Comparison of ENCODE assay signal across 13 cellular contexts in the genomic region with DNA sequence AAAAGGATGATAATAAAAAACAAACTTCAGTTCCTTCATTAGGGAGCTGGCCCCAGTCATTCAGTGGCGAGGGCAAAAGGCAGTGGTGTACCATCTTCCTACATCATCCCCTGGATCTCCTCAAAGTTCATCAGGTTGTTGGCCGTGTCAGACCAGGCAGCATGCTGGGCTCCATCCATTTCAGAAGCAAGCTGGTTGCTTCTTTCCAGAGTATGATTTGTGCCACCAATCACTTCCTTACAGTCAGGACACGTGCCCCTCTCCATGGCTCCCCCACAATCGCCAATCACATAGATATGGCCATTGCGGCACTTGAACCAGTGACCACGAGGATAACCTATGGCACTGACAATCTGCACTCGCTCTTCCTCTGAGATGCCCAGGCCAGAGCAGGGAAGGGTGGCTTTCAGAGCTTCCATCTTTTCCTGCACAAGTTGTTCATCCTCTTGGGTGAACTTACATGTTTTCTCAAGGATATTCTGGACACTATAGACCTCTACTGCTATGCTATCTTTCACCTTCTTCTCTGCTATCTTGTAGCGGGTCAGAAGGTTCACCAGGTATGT. TPM values are rescaled to one million over a fixed set of nuclear protein-coding genes. Genes with fewer than 3 reads are reported as not detected.
DNase-seq lines count a peak whose midpoint lies in the region; ATAC-seq, FAIRE-seq and TF ChIP-seq lines count a peak whose summit lies in the region.
"Had no signal": no experiment of that assay in that cellular context is flagged by ENCODE, and none has a peak within 500 bp of the region (broad histone marks: within the 10 kb centered on the region; RNA-seq: fewer than 3 reads in every experiment).

No MANE protein-coding gene starts in this region.

- no peaks in the 10 kb centered on the region for H3K79me1 ChIP-seq in trophoblast cell (ENCODE audit: low read length)

- no peak overlapping the region for H2BK120ac ChIP-seq in trophoblast cell (ENCODE audit: insufficient read depth, low read length, poor library complexity)

- H3K9me3 Mint-ChIP-seq in WTC11: no peaks in the 10 kb centered on the region
- no peaks in the 10 kb centered on the region for H3K9me3 Mint-ChIP-seq in immature natural killer cell
- H3K9me3 Mint-ChIP-seq: effector memory CD8-positive, alpha-beta T cell had no signal

- no peak overlapping the region for H3K23ac ChIP-seq in trophoblast cell (ENCODE audit: low read length)

- POLR2A ChIA-PET in HepG2 (lab: Yijun Ruan, JAX) (interaction anchor here (0.6 to 1.8 kb wide), 4 partner anchors 10 to 118 kb away, joined by 3 to 11 read pairs (median 4); no protein-coding TSS in a partner anchor), WTC11 (lab: Charles Lee) (no interaction called here)

- no peak overlapping the region for H4K12ac ChIP-seq in trophoblast cell (ENCODE audit: low read depth, low read length)

- H4K20me1 ChIP-seq in HepG2 (ENCODE audit: insufficient read depth, low read length): no peaks in the 10 kb centered on the region

- H3K14ac ChIP-seq in trophoblast cell (ENCODE audit: low read length): no peak overlapping the region

- no peak for TF ChIP-seq RAD21 in HepG2 (CRISPR knock-in tag; IDR thresholded peaks at IDR 0.05)

- peaks cover 52% of the 10 kb centered on the region for H3K36me3 Mint-ChIP-seq in WTC11
- peaks cover 16 to 48% (median 36%) of the 10 kb centered on the region in 3 donors for H3K36me3 Mint-ChIP-seq in immature natural killer cell

- H3K27me3 Mint-ChIP-seq in WTC11 (ENCODE audit: low read depth) (no peaks in the 10 kb centered on the region), immature natural killer cell (ENCODE audit: low read depth in 3 of 3) (peaks cover 0 to 2% (median 2%) of the 10 kb centered on the region in 3 donors)
- H3K27me3 Mint-ChIP-seq: effector memory CD8-positive, alpha-beta T cell had no signal

- H3K4ac ChIP-seq in trophoblast cell (ENCODE audit: low read depth, low read length): no peak overlapping the region

- intact Hi-C loops in HepG2 (cut with micrococcal nuclease; ENCODE audit: unreplicated experiment): no loop called here
- intact Hi-C loops in right lobe of liver (cut with DNase I): no loop called here

- no peak overlapping the region for H2BK12ac ChIP-seq in trophoblast cell (ENCODE audit: low read length)

- no peak overlapping the region for H2AK5ac ChIP-seq in trophoblast cell (ENCODE audit: low read length)

- H3K4me3 ChIP-seq in HepG2 (replicated peaks in 1 of 3; ENCODE audit: insufficient read depth in 1 of 3, low read depth in 2 of 3, low read length in 3 of 3): no peak overlapping the region
- H3K4me3 ChIP-seq in right lobe of liver: no peak overlapping the region
- no peak overlapping the region for H3K4me3 ChIP-seq in trophoblast cell (ENCODE audit: low read depth, low read length)
- H3K4me3 ChIP-seq: GM23248 had no signal

- peaks cover 55 to 85% of the 10 kb centered on the region in 2 experiments for H3K36me3 ChIP-seq in HepG2 (replicated peaks in 1 of 2; ENCODE audit: control insufficient read depth in 1 of 2, insufficient read depth in 2 of 2, low read length in 2 of 2)
- H3K36me3 ChIP-seq in right lobe of liver: peaks cover 4 to 97% (median 42%) of the 10 kb centered on the region in 4 donors
- H3K36me3 ChIP-seq in trophoblast cell (ENCODE audit: control insufficient read depth in 1 of 2, insufficient read depth in 2 of 2, low read length in 2 of 2): peaks cover 58 to 76% of the 10 kb centered on the region in 2 experiments

- CTCF ChIA-PET in HepG2 (lab: Yijun Ruan, JAX; ENCODE audit: low intra/inter-chr PET ratio, low total read pairs) (no interaction called here), WTC11 (lab: Charles Lee) (interaction anchor here (0.9 to 3.6 kb wide), 9 partner anchors 19 to 293 kb away, joined by 3 to 47 read pairs (median 3); no protein-coding TSS in a partner anchor)

- no peaks in the 10 kb centered on the region for H3K9me3 ChIP-seq in HepG2 (ENCODE audit: low read length)
- H3K9me3 ChIP-seq in right lobe of liver: no peaks in the 10 kb centered on the region
- H3K9me3 ChIP-seq in trophoblast cell (ENCODE audit: insufficient read depth, low read depth, low read length): no peaks in the 10 kb centered on the region

- H3K27ac ChIP-seq in HepG2 (ENCODE audit: extremely low read length, insufficient read depth, low read length) (no peak overlapping the region), right lobe of liver (no peak overlapping the region), trophoblast cell (ENCODE audit: low read depth, low read length) (no peak overlapping the region)
- H3K27ac ChIP-seq: GM23248 had no signal

- TF ChIP-seq CTCF in HepG2 (CRISPR knock-in tag; IDR thresholded peaks at IDR 0.05): no peak
- TF ChIP-seq CTCF in right lobe of liver (IDR thresholded peaks at IDR 0.05): no peak
- no peak for TF ChIP-seq CTCF in WTC11 (IDR thresholded peaks at IDR 0.05)

- no peak overlapping the region for H3K9ac ChIP-seq in HepG2 (ENCODE audit: insufficient read depth, low read depth, low read length)
- H3K9ac ChIP-seq in trophoblast cell (ENCODE audit: low read length): no peak overlapping the region
- H3K9ac ChIP-seq: GM23248 had no signal

- H3K79me2 ChIP-seq in HepG2 (ENCODE audit: insufficient read depth, low read length) (no peaks in the 10 kb centered on the region), trophoblast cell (ENCODE audit: control insufficient read depth, insufficient read depth, low read length, poor library complexity) (no peaks in the 10 kb centered on the region)

- H2AFZ ChIP-seq in HepG2 (ENCODE audit: low read length) (no peak overlapping the region), trophoblast cell (ENCODE audit: insufficient read depth, low read length, poor library complexity) (no peak overlapping the region)
- H2AFZ ChIP-seq: GM23248 had no signal

- H4K91ac ChIP-seq in trophoblast cell (ENCODE audit: low read depth, low read length): no peak overlapping the region

- H3K27me3 ChIP-seq in HepG2 (ENCODE audit: control insufficient read depth in 1 of 2, insufficient read depth in 2 of 2, low read length in 2 of 2) (no peaks in the 10 kb centered on the region), right lobe of liver (no peaks in the 10 kb centered on the region), trophoblast cell (ENCODE audit: insufficient read depth, low read length) (no peaks in the 10 kb centered on the region)

- in situ Hi-C loops in HepG2 (cut with HindIII; ENCODE audit: extremely low pct_ligation_motif_present, low pct_unique_long_range_greater_than_20kb): loop anchor here (5.0 kb wide), 1 partner anchor 75 kb away; no protein-coding TSS in a partner anchor

- H3K27ac Mint-ChIP-seq in WTC11: peak overlapping the region; percentile 76
- peak overlapping the region in 4 of 6 donors; percentile 36 to 68 (median 58) for H3K27ac Mint-ChIP-seq in immature natural killer cell

- no peak for TF ChIP-seq EP300 in HepG2 (IDR thresholded peaks at IDR 0.05; ENCODE audit: low read depth in 2 of 2, low read length in 2 of 2)
- TF ChIP-seq EP300 in HepG2 (CRISPR knock-in tag; IDR thresholded peaks at IDR 0.05; ENCODE audit: borderline replicate concordance): no peak

- no peaks in the 10 kb centered on the region for H3K4me1 Mint-ChIP-seq in WTC11
- no peaks in the 10 kb centered on the region for H3K4me1 Mint-ChIP-seq in immature natural killer cell

- H3K18ac ChIP-seq in trophoblast cell (ENCODE audit: low read length): no peak overlapping the region

- DNase-seq in HepG2 (ENCODE audit: low spot score) (no peak), right lobe of liver (no peak), WTC11 (ENCODE audit: low spot score) (no peak), immature natural killer cell (no peak), H4 (ENCODE audit: low spot score) (no peak), trophoblast cell (no peak), midbrain (lab: John Stamatoyannopoulos, UW) (no peak)
- DNase-seq in central memory CD4-positive, alpha-beta T cell: no peak
- DNase-seq: NCI-H187 treated with DMSO at 0.1 percent for 48 hours had no signal

- no peak for ATAC-seq in HepG2
- ATAC-seq in right lobe of liver: no peak
- ATAC-seq in WTC11: no peak

- no peaks in the 10 kb centered on the region for H3K4me1 ChIP-seq in HepG2 (ENCODE audit: insufficient read depth, low read length)
- H3K4me1 ChIP-seq in right lobe of liver: no peaks in the 10 kb centered on the region
- no peaks in the 10 kb centered on the region for H3K4me1 ChIP-seq in trophoblast cell (ENCODE audit: control insufficient read depth in 1 of 2, insufficient read depth in 2 of 2, low read length in 2 of 2)

- no peak overlapping the region for H4K8ac ChIP-seq in trophoblast cell (ENCODE audit: low read depth, low read length)

- BruUV-seq in HepG2 (replicated peaks; lab: Mats Ljungman, UMichigan): no TSS peak

- FAIRE-seq in HepG2 (lab: Jason Lieb, UNC): no peak
- FAIRE-seq: D721Med, keratinocyte had no signal

- H2BK5ac ChIP-seq in trophoblast cell (ENCODE audit: low read depth, low read length, poor library complexity): no peak overlapping the region

- no peak overlapping the region for H3K4me2 ChIP-seq in HepG2 (ENCODE audit: low read depth, low read length)
- H3K4me2 ChIP-seq in trophoblast cell (ENCODE audit: low read length): no peak overlapping the region

- TF ChIP-seq POLR2A in HepG2 (IDR thresholded peaks at IDR 0.05; ENCODE audit: insufficient read depth in 1 of 2, low read depth in 2 of 2, low read length in 2 of 2) (no peak), right lobe of liver (IDR thresholded peaks at IDR 0.05) (no peak)

- 97% methylated on average over 8 of the region's 8 CpGs for WGBS in HepG2 (ENCODE audit: low lambda C conversion rate)
- WGBS in right lobe of liver (ENCODE audit: insufficient coverage, low coverage, low lambda C conversion rate, missing lambda C conversion rate): 89% methylated on average over 3 of the region's 8 CpGs
- no CpG with 5 or more reads among the region's 8 CpGs for WGBS in trophoblast cell (ENCODE audit: extremely low coverage, insufficient coverage, insufficient read length)

- H3K4me3 Mint-ChIP-seq in WTC11 (no peak overlapping the region), immature natural killer cell (no peak overlapping the region)
- H3K4me3 Mint-ChIP-seq: effector memory CD8-positive, alpha-beta T cell had no signal

RNA-seq across cellular contexts. Expression of gene DDX27, which starts 28.0 kb away (rescaled TPM):
- total RNA-seq in HepG2 (2016; rRNA removed; fragmentation: Illumina TruSeq; extraction: Trizol) (72.8 and 88.3 TPM in 2 replicates), right lobe of liver (10 to 100 TPM in 5 of 6 experiments, 1 to 10 TPM in 1; 7.6 to 15.7 (median 11.6) TPM), WTC11 (2021) (44.2 to 54.8 TPM (median 46.5 TPM) in 3 replicates)
- 8.9 and 9.5 TPM in 2 replicates for total RNA-seq in HepG2 (2016; cell fraction: cytosol; rRNA removed; fragmentation: Illumina TruSeq; extraction: Trizol; ENCODE audit: low read depth)
- 75.2 and 79.2 TPM in 2 replicates for total RNA-seq in HepG2 (2016; cell fraction: insoluble cytoplasmic fraction; rRNA removed; fragmentation: Illumina TruSeq; extraction: Trizol)
- total RNA-seq in HepG2 (2016; cell fraction: membrane; rRNA removed; fragmentation: Illumina TruSeq; extraction: Trizol): 14.0 and 18.2 TPM in 2 replicates
- total RNA-seq in HepG2 (2016; cell fraction: nucleus; rRNA removed; fragmentation: Illumina TruSeq; extraction: Trizol): 44.4 and 46.5 TPM in 2 replicates
- polyA plus RNA-seq in HepG2 (2011; rRNA removed) (42.6 and 48.0 TPM in 2 replicates), immature natural killer cell (10 to 100 TPM; 14.3 to 41.9 (median 18.7) TPM)
- polyA plus RNA-seq in HepG2 (2011; cell fraction: cytosol; rRNA removed): 38.6 and 49.4 TPM in 2 replicates
- polyA plus RNA-seq in HepG2 (2011; cell fraction: nucleus; rRNA removed): 62.5 and 66.4 TPM in 2 replicates
- polyA plus RNA-seq in HepG2 (2012): 35.3 and 37.4 TPM in 2 replicates
- 4.7 and 5.9 TPM in 2 replicates for polyA plus RNA-seq in HepG2 (2016; cell fraction: cytosol; fragmentation: Illumina TruSeq; extraction: Trizol; ENCODE audit: low read depth)
- 85.6 and 97.5 TPM in 2 replicates for polyA plus RNA-seq in HepG2 (2016; cell fraction: insoluble cytoplasmic fraction; fragmentation: Illumina TruSeq; extraction: Trizol; ENCODE audit: low read depth)
- 8.4 and 10.7 TPM in 2 replicates for polyA plus RNA-seq in HepG2 (2016; cell fraction: membrane; fragmentation: Illumina TruSeq; extraction: Trizol; ENCODE audit: low read depth)
- 80.8 and 84.7 TPM in 2 replicates for polyA plus RNA-seq in HepG2 (2016; cell fraction: nucleus; fragmentation: Illumina TruSeq; extraction: Trizol; ENCODE audit: insufficient read depth, low read depth)
- 76.4 and 94.7 TPM in 2 replicates for polyA minus RNA-seq in HepG2 (2011; rRNA and poly(A)+ RNA removed; ENCODE audit: low replicate concordance)
- polyA minus RNA-seq in HepG2 (2011; cell fraction: cytosol; rRNA and poly(A)+ RNA removed): 26.3 and 26.8 TPM in 2 replicates
- polyA minus RNA-seq in HepG2 (2011; cell fraction: nucleus; rRNA and poly(A)+ RNA removed): 33.9 and 44.4 TPM in 2 replicates
- 30.6 and 33.9 TPM in 2 replicates for total RNA-seq in H4 (2014; rRNA removed; shearing (Covaris generic))
- polyA plus RNA-seq in trophoblast cell (2013): 54.1 and 54.7 TPM in 2 replicates

RNA-seq across cellular contexts. Expression of gene ZNFX1, which starts 30.6 kb away (rescaled TPM):
- total RNA-seq in HepG2 (2016; rRNA removed; fragmentation: Illumina TruSeq; extraction: Trizol) (11.1 and 15.9 TPM in 2 replicates), right lobe of liver (10 to 100 TPM in 5 of 6 experiments, 1 to 10 TPM in 1; 9.3 to 17.5 (median 13.9) TPM), WTC11 (2021) (8.0 to 11.0 TPM (median 9.1 TPM) in 3 replicates)
- 6.3 and 6.5 TPM in 2 replicates for total RNA-seq in HepG2 (2016; cell fraction: cytosol; rRNA removed; fragmentation: Illumina TruSeq; extraction: Trizol; ENCODE audit: low read depth)
- 11.0 and 12.7 TPM in 2 replicates for total RNA-seq in HepG2 (2016; cell fraction: insoluble cytoplasmic fraction; rRNA removed; fragmentation: Illumina TruSeq; extraction: Trizol)
- 9.7 and 10.8 TPM in 2 replicates for total RNA-seq in HepG2 (2016; cell fraction: membrane; rRNA removed; fragmentation: Illumina TruSeq; extraction: Trizol)
- 14.7 and 16.0 TPM in 2 replicates for total RNA-seq in HepG2 (2016; cell fraction: nucleus; rRNA removed; fragmentation: Illumina TruSeq; extraction: Trizol)
- polyA plus RNA-seq in HepG2 (2011; rRNA removed) (2.9 and 3.5 TPM in 2 replicates), immature natural killer cell (10 to 100 TPM; 17.2 to 59.2 (median 17.9) TPM)
- polyA plus RNA-seq in HepG2 (2011; cell fraction: cytosol; rRNA removed): 2.2 and 3.5 TPM in 2 replicates
- polyA plus RNA-seq in HepG2 (2011; cell fraction: nucleus; rRNA removed): 4.5 and 5.9 TPM in 2 replicates
- 5.3 and 8.2 TPM in 2 replicates for polyA plus RNA-seq in HepG2 (2012)
- 1.1 and 1.4 TPM in 2 replicates for polyA plus RNA-seq in HepG2 (2016; cell fraction: cytosol; fragmentation: Illumina TruSeq; extraction: Trizol; ENCODE audit: low read depth)
- 5.1 and 6.1 TPM in 2 replicates for polyA plus RNA-seq in HepG2 (2016; cell fraction: insoluble cytoplasmic fraction; fragmentation: Illumina TruSeq; extraction: Trizol; ENCODE audit: low read depth)
- 2.2 TPM in 2 replicates for polyA plus RNA-seq in HepG2 (2016; cell fraction: membrane; fragmentation: Illumina TruSeq; extraction: Trizol; ENCODE audit: low read depth)
- polyA plus RNA-seq in HepG2 (2016; cell fraction: nucleus; fragmentation: Illumina TruSeq; extraction: Trizol; ENCODE audit: insufficient read depth, low read depth): 16.4 and 18.7 TPM in 2 replicates
- polyA minus RNA-seq in HepG2 (2011; rRNA and poly(A)+ RNA removed; ENCODE audit: low replicate concordance): 10.7 and 26.2 TPM in 2 replicates
- polyA minus RNA-seq in HepG2 (2011; cell fraction: cytosol; rRNA and poly(A)+ RNA removed): 5.7 and 8.7 TPM in 2 replicates
- 17.6 and 27.1 TPM in 2 replicates for polyA minus RNA-seq in HepG2 (2011; cell fraction: nucleus; rRNA and poly(A)+ RNA removed)
- 21.9 and 22.8 TPM in 2 replicates for total RNA-seq in H4 (2014; rRNA removed; shearing (Covaris generic))
- polyA plus RNA-seq in trophoblast cell (2013): 6.3 TPM in 2 replicates

RNA-seq across cellular contexts. Expression of gene STAU1, which starts 59.1 kb away (rescaled TPM):
- 119 and 186 TPM in 2 replicates for total RNA-seq in HepG2 (2016; rRNA removed; fragmentation: Illumina TruSeq; extraction: Trizol)
- total RNA-seq in HepG2 (2016; cell fraction: cytosol; rRNA removed; fragmentation: Illumina TruSeq; extraction: Trizol; ENCODE audit: low read depth): 84.1 and 98.9 TPM in 2 replicates
- 118 and 170 TPM in 2 replicates for total RNA-seq in HepG2 (2016; cell fraction: insoluble cytoplasmic fraction; rRNA removed; fragmentation: Illumina TruSeq; extraction: Trizol)
- total RNA-seq in HepG2 (2016; cell fraction: membrane; rRNA removed; fragmentation: Illumina TruSeq; extraction: Trizol): 217 and 243 TPM in 2 replicates
- total RNA-seq in HepG2 (2016; cell fraction: nucleus; rRNA removed; fragmentation: Illumina TruSeq; extraction: Trizol): 77.6 and 86.1 TPM in 2 replicates
- polyA plus RNA-seq in HepG2 (2011; rRNA removed): 121 and 133 TPM in 2 replicates
- 95.5 and 124 TPM in 2 replicates for polyA plus RNA-seq in HepG2 (2011; cell fraction: cytosol; rRNA removed)
- 55.6 and 68.1 TPM in 2 replicates for polyA plus RNA-seq in HepG2 (2011; cell fraction: nucleus; rRNA removed)
- 196 and 212 TPM in 2 replicates for polyA plus RNA-seq in HepG2 (2012)
- polyA plus RNA-seq in HepG2 (2016; cell fraction: cytosol; fragmentation: Illumina TruSeq; extraction: Trizol; ENCODE audit: low read depth): 100 and 110 TPM in 2 replicates
- 241 and 269 TPM in 2 replicates for polyA plus RNA-seq in HepG2 (2016; cell fraction: insoluble cytoplasmic fraction; fragmentation: Illumina TruSeq; extraction: Trizol; ENCODE audit: low read depth)
- 212 and 250 TPM in 2 replicates for polyA plus RNA-seq in HepG2 (2016; cell fraction: membrane; fragmentation: Illumina TruSeq; extraction: Trizol; ENCODE audit: low read depth)
- polyA plus RNA-seq in HepG2 (2016; cell fraction: nucleus; fragmentation: Illumina TruSeq; extraction: Trizol; ENCODE audit: insufficient read depth, low read depth): 141 and 152 TPM in 2 replicates
- polyA minus RNA-seq in HepG2 (2011; rRNA and poly(A)+ RNA removed; ENCODE audit: low replicate concordance): 37.2 and 106 TPM in 2 replicates
- polyA minus RNA-seq in HepG2 (2011; cell fraction: cytosol; rRNA and poly(A)+ RNA removed): 158 and 174 TPM in 2 replicates
- polyA minus RNA-seq in HepG2 (2011; cell fraction: nucleus; rRNA and poly(A)+ RNA removed): 61.8 and 82.7 TPM in 2 replicates
- 10 to 100 TPM; 53.7 to 96.6 (median 70.4) TPM for total RNA-seq in right lobe of liver
- total RNA-seq in WTC11 (2021): 83.6 to 92.6 TPM (median 87.3 TPM) in 3 replicates
- 10 to 100 TPM; 18.0 to 43.3 (median 18.2) TPM for polyA plus RNA-seq in immature natural killer cell
- 34.7 and 47.4 TPM in 2 replicates for total RNA-seq in H4 (2014; rRNA removed; shearing (Covaris generic))
- polyA plus RNA-seq in trophoblast cell (2013): 90.8 and 93.2 TPM in 2 replicates
